ENCODE assay signal across 12 cellular contexts in genomic region chr21:33236799-33237198, GRCh38. TPM values are rescaled to one million over a fixed set of nuclear protein-coding genes. Genes with fewer than 3 reads are reported as not detected.
DNase-seq lines count a peak whose midpoint lies in the region; ATAC-seq and TF ChIP-seq lines count a peak whose summit lies in the region.
"Had no signal": no experiment of that assay in that cellular context is flagged by ENCODE, and none has a peak within 500 bp of the region (broad histone marks: within the 10 kb centered on the region; RNA-seq: fewer than 3 reads in every experiment).

No MANE protein-coding gene starts in this region.

- no peaks in the 10 kb centered on the region; the same call in 1 of the 2 replicates for H4K20me1 ChIP-seq in DOHH2 (ENCODE audit: control insufficient read depth, insufficient read depth, low read depth, low read length)

- no peaks in the 10 kb centered on the region for H3K9me2 ChIP-seq in DOHH2 (replicated peaks; ENCODE audit: control insufficient read depth, low read length)

- H3K27me3 Mint-ChIP-seq in CD4-positive, alpha-beta T cell = no peaks in the 10 kb centered on the region
- no peaks in the 10 kb centered on the region for H3K27me3 Mint-ChIP-seq in activated CD4-positive, alpha-beta memory T cell treated with anti-CD3 and anti-CD28 coated beads, Interleukin-2, amount 10 ng/mL, durations not matched to agents 7 days and 5 days
- H3K27me3 Mint-ChIP-seq in immature natural killer cell (ENCODE audit: low read depth in 3 of 3) = peaks cover 0 to 5% (median 1%) of the 10 kb centered on the region in 3 donors
- H3K27me3 Mint-ChIP-seq: type B pancreatic cell had no signal

- H3K4me1 ChIP-seq in DOHH2 (ENCODE audit: control insufficient read depth, low read length) (peaks cover 95% of the 10 kb centered on the region), thyroid gland (peaks cover 0 to 3% of the 10 kb centered on the region in 2 donors)

- no peak for DNase-seq in CD4-positive, alpha-beta T cell
- DNase-seq in activated CD4-positive, alpha-beta memory T cell treated with anti-CD3 and anti-CD28 coated beads, Interleukin-2, amount 10 ng/mL, durations not matched to agents 7 days and 5 days = no peak
- DNase-seq in immature natural killer cell (no peak), NCI-H1048 (lab: John Stamatoyannopoulos, UW) (no peak), thyroid gland (no peak), NCI-H345 treated with DMSO at 0.1 percent for 48 hours (lab: John Stamatoyannopoulos, UW; ENCODE audit: unreplicated experiment) (no peak)
- DNase-seq: left ventricle myocardium superior; right cardiac atrium; stimulated activated CD4-positive, alpha-beta T cell treated with anti-CD3 and anti-CD28 coated beads, Interleukin-1b, Interleukin-23, amount 100 ng/mL, for 48 hours had no signal

- H3K27ac Mint-ChIP-seq in CD4-positive, alpha-beta T cell = peak overlapping the region; percentile 89
- H3K27ac Mint-ChIP-seq in activated CD4-positive, alpha-beta memory T cell treated with anti-CD3 and anti-CD28 coated beads, Interleukin-2, amount 10 ng/mL, durations not matched to agents 7 days and 5 days = peak overlapping the region; percentile 92
- peak overlapping the region; percentile 91 to 95 (median 93) for H3K27ac Mint-ChIP-seq in immature natural killer cell
- H3K27ac Mint-ChIP-seq: type B pancreatic cell had no signal

- POLR2A ChIA-PET in CD4-positive, alpha-beta T cell (lab: Charles Lee) = interaction anchor here (0.7 to 2.0 kb wide), 2 partner anchors 10 to 32 kb away, joined by 3 to 7 read pairs; no protein-coding TSS in a partner anchor
- POLR2A ChIA-PET in activated CD4-positive, alpha-beta memory T cell treated with anti-CD3 and anti-CD28 coated beads, Interleukin-2, amount 10 ng/mL, durations not matched to agents 7 days and 5 days (lab: Charles Lee) = interaction anchor here (4.1 kb wide), 1 partner anchor 30 kb away, joined by 25 read pairs; the partner anchor contains the start of gene IL10RB

- H3K9me3 ChIP-seq in CD4-positive, alpha-beta T cell (ENCODE audit: control insufficient read depth, low read length) = no peaks in the 10 kb centered on the region
- no peaks in the 10 kb centered on the region for H3K9me3 ChIP-seq in DOHH2 (ENCODE audit: control insufficient read depth, insufficient read depth, low read length)
- no peaks in the 10 kb centered on the region for H3K9me3 ChIP-seq in thyroid gland
- H3K9me3 ChIP-seq: SJSA1 had no signal

- intact Hi-C loops in CD4-positive, alpha-beta T cell (cut with DNase I, micrococcal nuclease) = loop anchor here in 1 of 2 experiments (10.0 kb wide), 2 partner anchors 58 to 128 kb away; no protein-coding TSS in a partner anchor
- intact Hi-C loops in thyroid gland (cut with DNase I) = no loop called here

- 69 to 86% methylated on average over 3 of the region's 3 CpGs for WGBS in thyroid gland, 2 donors

- H3K27ac ChIP-seq in CD4-positive, alpha-beta T cell (ENCODE audit: low read depth, low read length) = peak overlapping the region; percentile 57
- H3K27ac ChIP-seq in DOHH2 (ENCODE audit: low read depth, low read length) (peak overlapping the region; percentile 86), thyroid gland (no peak overlapping the region)
- H3K27ac ChIP-seq: SJSA1 had no signal

- CTCF ChIA-PET in CD4-positive, alpha-beta T cell (lab: Charles Lee) = interaction anchor here (2.5 kb wide), 1 partner anchor 37 kb away, joined by 11 read pairs; no protein-coding TSS in a partner anchor
- CTCF ChIA-PET in activated CD4-positive, alpha-beta memory T cell treated with anti-CD3 and anti-CD28 coated beads, Interleukin-2, amount 10 ng/mL, durations not matched to agents 7 days and 5 days (lab: Charles Lee) = interaction anchor here (0.7 to 2.9 kb wide), 3 partner anchors 25 to 128 kb away, joined by 3 to 11 read pairs (median 3); no protein-coding TSS in a partner anchor

- peak overlapping the region; percentile 17 for H3K4me3 Mint-ChIP-seq in CD4-positive, alpha-beta T cell
- no peak overlapping the region for H3K4me3 Mint-ChIP-seq in activated CD4-positive, alpha-beta memory T cell treated with anti-CD3 and anti-CD28 coated beads, Interleukin-2, amount 10 ng/mL, durations not matched to agents 7 days and 5 days
- peak overlapping the region; percentile 29 to 60 (median 45) for H3K4me3 Mint-ChIP-seq in immature natural killer cell
- H3K4me3 Mint-ChIP-seq: type B pancreatic cell had no signal

- no peak for TF ChIP-seq CTCF in CD4-positive, alpha-beta T cell (IDR thresholded peaks at IDR 0.05)
- TF ChIP-seq CTCF in DOHH2 (IDR thresholded peaks at IDR 0.05; ENCODE audit: low read depth, low read length, poor library complexity, severe bottlenecking) (no peak), thyroid gland (IDR thresholded peaks at IDR 0.05) (no peak)

- peaks cover 94% of the 10 kb centered on the region for H3K4me1 Mint-ChIP-seq in CD4-positive, alpha-beta T cell (ENCODE audit: low read depth)
- H3K4me1 Mint-ChIP-seq in activated CD4-positive, alpha-beta memory T cell treated with anti-CD3 and anti-CD28 coated beads, Interleukin-2, amount 10 ng/mL, durations not matched to agents 7 days and 5 days = peaks cover 77% of the 10 kb centered on the region
- peaks cover 95 to 100% of the 10 kb centered on the region in 2 donors for H3K4me1 Mint-ChIP-seq in immature natural killer cell

- peaks cover 14% of the 10 kb centered on the region for H3F3A ChIP-seq in DOHH2 (ENCODE audit: control insufficient read depth, insufficient read depth)

- peaks cover 99% of the 10 kb centered on the region for H3K79me2 ChIP-seq in DOHH2 (ENCODE audit: control insufficient read depth, low read length)

- TF ChIP-seq POLR2A in thyroid gland (IDR thresholded peaks at IDR 0.05) = no peak

- peak overlapping the region; percentile 63 for H3K4me3 ChIP-seq in DOHH2 (ENCODE audit: low read length)
- no peak overlapping the region for H3K4me3 ChIP-seq in thyroid gland (replicated peaks in 1 of 3)
- H3K4me3 ChIP-seq: SJSA1 had no signal

- peak overlapping the region; percentile 73 for H3K4me2 ChIP-seq in DOHH2 (ENCODE audit: low read length)

- peaks cover 41% of the 10 kb centered on the region for H3K36me3 Mint-ChIP-seq in CD4-positive, alpha-beta T cell (ENCODE audit: low read depth)
- H3K36me3 Mint-ChIP-seq in activated CD4-positive, alpha-beta memory T cell treated with anti-CD3 and anti-CD28 coated beads, Interleukin-2, amount 10 ng/mL, durations not matched to agents 7 days and 5 days (ENCODE audit: low read depth) = peaks cover 60% of the 10 kb centered on the region
- peaks cover 0 to 11% (median 6%) of the 10 kb centered on the region in 3 donors for H3K36me3 Mint-ChIP-seq in immature natural killer cell

- ATAC-seq in CD4-positive, alpha-beta T cell (ENCODE audit: poor library complexity) = no peak

- no peaks in the 10 kb centered on the region for H3K9me3 Mint-ChIP-seq in CD4-positive, alpha-beta T cell
- no peaks in the 10 kb centered on the region for H3K9me3 Mint-ChIP-seq in activated CD4-positive, alpha-beta memory T cell treated with anti-CD3 and anti-CD28 coated beads, Interleukin-2, amount 10 ng/mL, durations not matched to agents 7 days and 5 days
- no peaks in the 10 kb centered on the region for H3K9me3 Mint-ChIP-seq in immature natural killer cell
- H3K9me3 Mint-ChIP-seq: type B pancreatic cell had no signal

- peaks cover 95% of the 10 kb centered on the region for H3K36me3 ChIP-seq in DOHH2 (ENCODE audit: control insufficient read depth, low read length)
- no peaks in the 10 kb centered on the region for H3K36me3 ChIP-seq in thyroid gland
- H3K36me3 ChIP-seq: SJSA1 had no signal

- no peaks in the 10 kb centered on the region for H3K27me3 ChIP-seq in CD4-positive, alpha-beta T cell (ENCODE audit: control insufficient read depth, insufficient read depth, low read length)
- H3K27me3 ChIP-seq in DOHH2 (ENCODE audit: control insufficient read depth, low read length) = no peaks in the 10 kb centered on the region
- H3K27me3 ChIP-seq in thyroid gland = no peaks in the 10 kb centered on the region
- H3K27me3 ChIP-seq: SJSA1 had no signal

RNA-seq across cellular contexts. Expression of gene IFNAR2, which starts 7.1 kb away (rescaled TPM):
- total RNA-seq in CD4-positive, alpha-beta T cell = 10 to 100 TPM; 26.6 to 28.2 TPM
- 10 to 100 TPM; 60.1 to 61.9 TPM for total RNA-seq in activated CD4-positive, alpha-beta memory T cell treated with anti-CD3 and anti-CD28 coated beads, Interleukin-2, amount 10 ng/mL, durations not matched to agents 7 days and 5 days
- polyA plus RNA-seq in immature natural killer cell = 100 to 1,000 TPM in 1 of 3 donors, 10 to 100 TPM in 2; 76.8 to 111 (median 87.9) TPM
- total RNA-seq in thyroid gland = 10 to 100 TPM in 1 of 4 donors, 1 to 10 TPM in 3; 6.6 to 11.0 (median 7.8) TPM

RNA-seq across cellular contexts. Expression of gene IL10RB, which starts 29.4 kb away (rescaled TPM):
- 1 to 10 TPM; 7.2 to 9.2 TPM for total RNA-seq in CD4-positive, alpha-beta T cell
- 10 to 100 TPM; 33.9 to 36.1 TPM for total RNA-seq in activated CD4-positive, alpha-beta memory T cell treated with anti-CD3 and anti-CD28 coated beads, Interleukin-2, amount 10 ng/mL, durations not matched to agents 7 days and 5 days
- 10 to 100 TPM; 45.9 to 63.5 (median 46.9) TPM for polyA plus RNA-seq in immature natural killer cell
- 10 to 100 TPM; 20.5 to 53.1 (median 21.4) TPM for total RNA-seq in thyroid gland

Comparison
In these comparisons a context has a peak if more than half of its experiments do, and no peak if none do; other contexts are left out.
1. H3K27ac ChIP-seq: peak in CD4-positive, alpha-beta T cell (single experiment) and DOHH2 (single experiment); none in thyroid gland (0 of 3).
2. Peak in every context shown above with its lines, with median percentiles within 50 percentile points of each other: H3K27ac Mint-ChIP-seq.